Comparison of ENCODE assay signal across 1 cellular context in the genomic region with DNA sequence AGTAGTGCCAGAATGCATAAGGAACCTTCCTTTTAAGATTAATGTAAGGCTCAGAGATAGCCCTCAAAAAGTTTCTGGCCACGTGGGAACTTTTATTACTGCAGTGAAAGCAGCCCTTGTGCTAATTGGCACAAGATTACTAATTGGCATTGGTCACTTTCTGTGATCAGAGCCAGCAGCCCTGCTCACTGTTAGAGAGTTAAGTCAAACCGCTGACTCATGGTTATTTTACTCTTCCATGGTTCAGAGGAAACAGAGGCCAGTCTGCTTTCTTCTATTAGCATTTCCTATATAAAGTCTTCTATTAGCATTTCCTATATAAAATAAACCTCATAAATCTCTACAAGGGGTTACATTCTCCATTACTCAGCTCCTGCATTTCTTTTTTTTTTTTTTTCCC.
TF ChIP-seq lines count a peak whose summit lies in the region.

No MANE protein-coding gene starts in this region.

TF ChIP-seq in IMR-90, 13 proteins besides CTCF, POLR2A, EP300 and RAD21:
- TF ChIP-seq NFE2L2 (IDR thresholded peaks at IDR 0.05; ENCODE audit: low read depth, low read length) (peak; percentile 37; the same call in 1 of the 2 replicates), MAFK (IDR thresholded peaks at IDR 0.05; ENCODE audit: low read depth, low read length) (peak; percentile 91)
- TF ChIP-seq, protein P1, sequence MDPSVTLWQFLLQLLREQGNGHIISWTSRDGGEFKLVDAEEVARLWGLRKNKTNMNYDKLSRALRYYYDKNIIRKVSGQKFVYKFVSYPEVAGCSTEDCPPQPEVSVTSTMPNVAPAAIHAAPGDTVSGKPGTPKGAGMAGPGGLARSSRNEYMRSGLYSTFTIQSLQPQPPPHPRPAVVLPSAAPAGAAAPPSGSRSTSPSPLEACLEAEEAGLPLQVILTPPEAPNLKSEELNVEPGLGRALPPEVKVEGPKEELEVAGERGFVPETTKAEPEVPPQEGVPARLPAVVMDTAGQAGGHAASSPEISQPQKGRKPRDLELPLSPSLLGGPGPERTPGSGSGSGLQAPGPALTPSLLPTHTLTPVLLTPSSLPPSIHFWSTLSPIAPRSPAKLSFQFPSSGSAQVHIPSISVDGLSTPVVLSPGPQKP (IDR thresholded peaks at IDR 0.05; ENCODE audit: borderline replicate concordance, low read depth, low read length): no peak
